In genomic region chr1:6191968-6192367, GRCh38 we compare ENCODE assay signal across 11 cellular contexts. TPM values are rescaled to one million over a fixed set of nuclear protein-coding genes. Genes with fewer than 3 reads are reported as not detected.
"Had no signal": no experiment of that assay in that cellular context is flagged by ENCODE, and none has a peak within 500 bp of the region (broad histone marks: within the 10 kb centered on the region; RNA-seq: fewer than 3 reads in every experiment).

No MANE protein-coding gene starts in this region.

- H3K9ac ChIP-seq: KMS-11 had no signal

- FAIRE-seq: H1, H54, HTR-8/SVneo had no signal

- DNase-seq: H9, HCEC 1CT, HFFc6, IMR-90, Karpas-422, KBM-7 had no signal

- H3K27ac ChIP-seq: KMS-11 had no signal

RNA-seq across cellular contexts. Expression of gene HES3, which starts 52.0 kb away (rescaled TPM):
- total RNA-seq: HFFc6, HT-29, IMR-90 had no signal
- polyA plus RNA-seq: IMR-90 had no signal
